ENCODE assay signal across 8 cellular contexts in the genomic region with DNA sequence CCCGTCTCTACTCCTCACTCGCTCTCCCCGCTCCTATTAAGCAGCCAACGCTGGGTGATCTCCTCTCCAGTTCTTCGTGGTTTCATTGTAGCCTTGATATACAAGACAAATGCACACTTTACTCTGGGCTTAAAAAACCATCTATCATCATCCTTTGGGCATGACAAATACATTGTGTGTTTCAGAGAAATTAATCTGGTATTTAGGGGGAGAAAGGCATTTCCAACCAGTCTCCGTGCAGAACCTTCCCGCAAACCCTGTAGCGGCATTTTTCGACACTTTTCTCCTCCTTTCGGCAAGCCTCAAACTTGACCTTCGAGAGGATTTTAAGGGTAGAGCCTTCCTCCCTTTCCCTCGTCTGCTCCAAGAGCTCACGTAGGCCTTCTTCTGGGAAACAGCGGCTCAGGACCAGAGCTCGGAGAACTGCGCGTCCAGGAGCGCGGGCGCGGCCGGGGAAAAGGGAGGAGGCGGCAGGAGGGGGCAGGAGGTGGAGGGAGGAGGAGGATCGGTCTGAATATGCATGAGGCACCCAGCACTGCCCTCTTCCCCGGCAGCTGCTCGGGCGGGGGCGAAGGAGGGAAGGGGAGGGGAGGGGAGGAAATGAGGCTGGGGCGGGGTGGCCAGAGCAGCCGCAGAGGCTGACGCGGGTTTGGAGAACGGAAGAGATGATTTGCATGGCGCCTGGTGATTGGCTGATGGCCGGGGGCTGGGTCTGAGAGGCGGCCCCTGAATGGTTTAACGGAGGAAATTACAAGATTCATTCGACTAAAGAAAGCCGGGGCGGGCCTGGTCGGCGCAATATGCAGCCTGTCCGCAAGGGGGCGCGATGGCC.
A peak's percentile ranks its signal among the peaks of the same experiment; 100 is the strongest.
DNase-seq lines count a peak whose midpoint lies in the region; ATAC-seq and TF ChIP-seq lines count a peak whose summit lies in the region.

No MANE protein-coding gene starts in this region.

- H3K4me1 Mint-ChIP-seq in activated naive CD8-positive, alpha-beta T cell treated with anti-CD3 and anti-CD28 coated beads for 36 hours = peaks cover 14% of the 10 kb centered on the region
- no peaks in the 10 kb centered on the region for H3K4me1 Mint-ChIP-seq in osteocyte (ENCODE audit: unreplicated experiment)

- DNase-seq in GM10266 (ENCODE audit: extremely low spot score) (peak; percentile 66), NCI-H1092 (lab: John Stamatoyannopoulos, UW) (peak; percentile 92), SK-N-MC (ENCODE audit: low read depth, low spot score) (peak; percentile 92), Right ventricle myocardium inferior (ENCODE audit: missing footprints) (peak; percentile 95), osteocyte (ENCODE audit: extremely low spot score, unreplicated experiment) (peak; percentile 97), thoracic aorta (ENCODE audit: low spot score) (peak; percentile 88)
- DNase-seq in activated naive CD8-positive, alpha-beta T cell treated with anti-CD3 and anti-CD28 coated beads for 36 hours = peak; percentile 81

- TF ChIP-seq CTCF in GM10266 (IDR thresholded peaks at IDR 0.05; ENCODE audit: control insufficient read depth, insufficient read depth, low read depth, missing control alignments) (peak; percentile 66), osteocyte (IDR thresholded peaks at IDR 0.05) (peak; percentile 80), thoracic aorta (IDR thresholded peaks at IDR 0.05) (peak; percentile 86)

- H3K4me1 ChIP-seq in thoracic aorta (ENCODE audit: control insufficient read depth in 1 of 2, low read depth in 2 of 2) = peaks cover 6 to 19% of the 10 kb centered on the region in 2 donors

- ATAC-seq in HG02642 (IDR thresholded peaks at IDR 0.05; ENCODE audit: poor library complexity, unreplicated experiment) (peak; percentile 90), Right ventricle myocardium inferior (peak; percentile 98), thoracic aorta (ENCODE audit: insufficient number of reproducible peaks, low FRiP score, low read depth) (peak; percentile 92)

- H3K36me3 ChIP-seq in SK-N-MC (ENCODE audit: insufficient read depth, low read length) (no peaks in the 10 kb centered on the region), thoracic aorta (no peaks in the 10 kb centered on the region)

- peaks cover 21% of the 10 kb centered on the region for H3K27me3 Mint-ChIP-seq in activated naive CD8-positive, alpha-beta T cell treated with anti-CD3 and anti-CD28 coated beads for 36 hours
- peaks cover 18% of the 10 kb centered on the region for H3K27me3 Mint-ChIP-seq in osteocyte (ENCODE audit: unreplicated experiment)

- H3K27ac Mint-ChIP-seq in activated naive CD8-positive, alpha-beta T cell treated with anti-CD3 and anti-CD28 coated beads for 36 hours = no peak overlapping the region
- H3K27ac Mint-ChIP-seq in osteocyte (ENCODE audit: unreplicated experiment) = no peak overlapping the region

- H3K9me3 ChIP-seq in SK-N-MC (ENCODE audit: low read depth, low read length) (no peaks in the 10 kb centered on the region), thoracic aorta (no peaks in the 10 kb centered on the region)

- intact Hi-C loops in Right ventricle myocardium inferior (cut with DNase I) = loop anchor here (5.0 to 10.0 kb wide), 3 partner anchors 126 to 356 kb away; partner anchors contain the start of gene TMEM161B

- no peak overlapping the region for H3K4me3 Mint-ChIP-seq in activated naive CD8-positive, alpha-beta T cell treated with anti-CD3 and anti-CD28 coated beads for 36 hours
- H3K4me3 Mint-ChIP-seq in osteocyte (ENCODE audit: unreplicated experiment) = no peak overlapping the region

- H3K4me3 ChIP-seq in SK-N-MC = peak overlapping the region; percentile 85
- H3K4me3 ChIP-seq in thoracic aorta = peak overlapping the region; percentile 90

- peak overlapping the region; percentile 78 for H3K9ac ChIP-seq in SK-N-MC (ENCODE audit: insufficient read length)

- no peaks in the 10 kb centered on the region for H3K27me3 ChIP-seq in thoracic aorta (replicated peaks; ENCODE audit: insufficient read depth)

- H3K27ac ChIP-seq in SK-N-MC (no peak overlapping the region), thoracic aorta (peak overlapping the region; percentile 74 to 79)

- peaks cover 3% of the 10 kb centered on the region for H3K36me3 Mint-ChIP-seq in activated naive CD8-positive, alpha-beta T cell treated with anti-CD3 and anti-CD28 coated beads for 36 hours
- H3K36me3 Mint-ChIP-seq in osteocyte (ENCODE audit: unreplicated experiment) = no peaks in the 10 kb centered on the region

- peaks cover 5% of the 10 kb centered on the region for H3K9me3 Mint-ChIP-seq in activated naive CD8-positive, alpha-beta T cell treated with anti-CD3 and anti-CD28 coated beads for 36 hours
- H3K9me3 Mint-ChIP-seq in osteocyte (ENCODE audit: unreplicated experiment) = no peaks in the 10 kb centered on the region
